In genomic region chr16:85010931-85011845, GRCh38 we compare ENCODE assay signal across 1 cellular context.
TF ChIP-seq lines count a peak whose summit lies in the region.

TSS of gene ZDHHC7 (minus strand) at chr16:85011535. CDS start at chr16:84990618, 20,917 bp downstream.

TF ChIP-seq in HepG2, 621 proteins besides CTCF, POLR2A, EP300 and RAD21 (continued from another document and continues in another):
- TF ChIP-seq ZNF619 (CRISPR knock-in tag; IDR thresholded peaks at IDR 0.05) (no peak; the same call in 1 of the 2 replicates), SPEN (CRISPR knock-in tag; IDR thresholded peaks at IDR 0.05; ENCODE audit: low read depth) (peak; percentile 89), ZNF639 (CRISPR knock-in tag; conservative IDR thresholded peaks at IDR 0.05) (peak; percentile 22; the same call in 1 of the 2 replicates), TEF (CRISPR knock-in tag; IDR thresholded peaks at IDR 0.05) (no peak; the same call in 1 of the 2 replicates), HMG20B (CRISPR knock-in tag; conservative IDR thresholded peaks at IDR 0.05) (no peak), MEF2D (CRISPR knock-in tag; IDR thresholded peaks at IDR 0.05) (no peak; the same call in 1 of the 2 replicates), KAT7 (CRISPR knock-in tag; IDR thresholded peaks at IDR 0.05; ENCODE audit: borderline replicate concordance) (peak; percentile 94), ZNF232 (CRISPR knock-in tag; IDR thresholded peaks at IDR 0.05; ENCODE audit: borderline replicate concordance) (no peak), ZKSCAN8 (CRISPR knock-in tag; IDR thresholded peaks at IDR 0.05; ENCODE audit: borderline replicate concordance) (peak; percentile 71; the same call in 1 of the 2 replicates), ZBTB49 (CRISPR knock-in tag; IDR thresholded peaks at IDR 0.05; ENCODE audit: borderline replicate concordance) (no peak), ATM (IDR thresholded peaks at IDR 0.05; ENCODE audit: borderline replicate concordance) (no peak), ZBTB37 (CRISPR knock-in tag; IDR thresholded peaks at IDR 0.05) (no peak), HINFP (CRISPR knock-in tag; IDR thresholded peaks at IDR 0.05; ENCODE audit: low read depth) (no peak), MED13 (CRISPR knock-in tag; IDR thresholded peaks at IDR 0.05) (no peak), NFIC (IDR thresholded peaks at IDR 0.05; ENCODE audit: low read length) (no peak), HIVEP1 (CRISPR knock-in tag; IDR thresholded peaks at IDR 0.05) (peak; percentile 83), ZNF205 (CRISPR knock-in tag; IDR thresholded peaks at IDR 0.05) (no peak), ZSCAN20 (CRISPR knock-in tag; IDR thresholded peaks at IDR 0.05; ENCODE audit: borderline replicate concordance) (no peak; the same call in none of the 2 replicates), TBL1XR1 (IDR thresholded peaks at IDR 0.05; ENCODE audit: borderline replicate concordance, low read length, partially characterized antibody) (peak; percentile 3), SMARCC2 (IDR thresholded peaks at IDR 0.05) (no peak), PRPF4 (IDR thresholded peaks at IDR 0.05; ENCODE audit: low read depth, low read length, poor library complexity, severe bottlenecking) (no peak), ZNF563 (CRISPR knock-in tag; IDR thresholded peaks at IDR 0.05) (no peak; the same call in none of the 2 replicates), ZNF687 (CRISPR knock-in tag; IDR thresholded peaks at IDR 0.05) (peak; percentile 96), CHD2 (IDR thresholded peaks at IDR 0.05; ENCODE audit: low read depth, low read length) (peak; percentile 78), NFIB (CRISPR knock-in tag; IDR thresholded peaks at IDR 0.05; ENCODE audit: borderline replicate concordance) (no peak), ZNF329 (CRISPR knock-in tag; IDR thresholded peaks at IDR 0.05; ENCODE audit: low read depth) (peak; percentile 84; the same call in 1 of the 2 replicates), ZNF234 (CRISPR knock-in tag; conservative IDR thresholded peaks at IDR 0.05) (peak; percentile 90; the same call in 1 of the 2 replicates), RORA (CRISPR knock-in tag; IDR thresholded peaks at IDR 0.05) (no peak), ZNF224 (CRISPR knock-in tag; IDR thresholded peaks at IDR 0.05) (0 out of 2 replicates have a peak, but pooled peaks have one; percentile 50), KLF15 (CRISPR knock-in tag; IDR thresholded peaks at IDR 0.05; ENCODE audit: borderline replicate concordance) (peak; percentile 57; the same call in 1 of the 2 replicates), ZNF337 (CRISPR knock-in tag; IDR thresholded peaks at IDR 0.05; ENCODE audit: borderline replicate concordance, low read depth) (no peak), ZNF781 (CRISPR knock-in tag; IDR thresholded peaks at IDR 0.05; ENCODE audit: borderline replicate concordance, not compliant biosample characterization) (peak; percentile 90), ZNF788 (CRISPR knock-in tag; IDR thresholded peaks at IDR 0.05; ENCODE audit: borderline replicate concordance) (peak; percentile 41; the same call in 1 of the 2 replicates), DMAP1 (CRISPR knock-in tag; IDR thresholded peaks at IDR 0.05) (peak; percentile 85), DMTF1 (CRISPR knock-in tag; IDR thresholded peaks at IDR 0.05) (no peak), HBP1 (CRISPR knock-in tag; IDR thresholded peaks at IDR 0.05; ENCODE audit: low read depth) (peak; percentile 68; the same call in 1 of the 2 replicates), IRF2 (CRISPR knock-in tag; IDR thresholded peaks at IDR 0.05) (peak; percentile 81), TBX2 (CRISPR knock-in tag; IDR thresholded peaks at IDR 0.05; ENCODE audit: borderline replicate concordance) (peak; percentile 64), ZNF275 (CRISPR knock-in tag; IDR thresholded peaks at IDR 0.05; ENCODE audit: borderline replicate concordance) (peak; percentile 96; the same call in 1 of the 2 replicates), TCF7L2 (IDR thresholded peaks at IDR 0.05; ENCODE audit: low read depth, low read length) (no peak), RFX1 (IDR thresholded peaks at IDR 0.05) (no peak), PITX1 (CRISPR knock-in tag; IDR thresholded peaks at IDR 0.05) (peak; percentile 78), ZNF841 (CRISPR knock-in tag; IDR thresholded peaks at IDR 0.05; ENCODE audit: borderline replicate concordance) (0 out of 2 replicates have a peak, but pooled peaks have one; percentile 23), ZNF446 (CRISPR knock-in tag; IDR thresholded peaks at IDR 0.05) (no peak; the same call in 1 of the 2 replicates), MAFF (IDR thresholded peaks at IDR 0.05; ENCODE audit: low read depth, low read length) (no peak), ZNF335 (CRISPR knock-in tag; IDR thresholded peaks at IDR 0.05) (peak; percentile 86; the same call in 1 of the 2 replicates), NFKBIZ (CRISPR knock-in tag; IDR thresholded peaks at IDR 0.05) (no peak; the same call in 1 of the 2 replicates), SALL1 (CRISPR knock-in tag; IDR thresholded peaks at IDR 0.05) (peak; percentile 85)
